Comparison of ENCODE assay signal across 9 cellular contexts in genomic region chr6:4727671-4728435, GRCh38. TPM values are rescaled to one million over a fixed set of nuclear protein-coding genes. Genes with fewer than 3 reads are reported as not detected.
A peak's percentile ranks its signal among the peaks of the same experiment; 100 is the strongest.
DNase-seq lines count a peak whose midpoint lies in the region; ATAC-seq and TF ChIP-seq lines count a peak whose summit lies in the region.
"Had no signal": no experiment of that assay in that cellular context is flagged by ENCODE, and none has a peak within 500 bp of the region (broad histone marks: within the 10 kb centered on the region; RNA-seq: fewer than 3 reads in every experiment).

No MANE protein-coding gene starts in this region.

- intact Hi-C loops in HCT116 (cut with micrococcal nuclease) = no loop called here
- intact Hi-C loops in CD4-positive, alpha-beta memory T cell (cut with micrococcal nuclease) = no loop called here

- TF ChIP-seq POLR2A in HCT116 (IDR thresholded peaks at IDR 0.05; ENCODE audit: borderline replicate concordance, extremely low read depth, insufficient read depth, insufficient read length) = no peak

- H3K9me3 Mint-ChIP-seq in mesothelial cell of epicardium = no peaks in the 10 kb centered on the region
- H3K9me3 Mint-ChIP-seq in CD4-positive, alpha-beta memory T cell = no peaks in the 10 kb centered on the region

- H3K36me3 Mint-ChIP-seq in mesothelial cell of epicardium = no peaks in the 10 kb centered on the region
- H3K36me3 Mint-ChIP-seq in CD4-positive, alpha-beta memory T cell = no peaks in the 10 kb centered on the region

- no peaks in the 10 kb centered on the region for H3K9me3 ChIP-seq in HCT116 (ENCODE audit: control insufficient read depth in 1 of 2, insufficient read depth in 1 of 2, low read depth in 1 of 2, low read length in 2 of 2)
- H3K9me3 ChIP-seq in CD4-positive, alpha-beta memory T cell (ENCODE audit: control insufficient read depth in 1 of 2, low read length in 2 of 2) = no peaks in the 10 kb centered on the region
- no peaks in the 10 kb centered on the region for H3K9me3 ChIP-seq in right atrium auricular region

- peaks cover 23% of the 10 kb centered on the region for H3K4me1 Mint-ChIP-seq in mesothelial cell of epicardium
- H3K4me1 Mint-ChIP-seq in CD4-positive, alpha-beta memory T cell = peaks cover 0 to 5% (median 2%) of the 10 kb centered on the region in 4 donors

- TF ChIP-seq RAD21 in HCT116 (IDR thresholded peaks at IDR 0.05; ENCODE audit: low read depth) = peak; percentile 27; the same call in 1 of the 2 replicates

- no peaks in the 10 kb centered on the region for H3K79me2 ChIP-seq in HCT116 (ENCODE audit: insufficient read depth, low read length)

- H3K27me3 Mint-ChIP-seq in mesothelial cell of epicardium (ENCODE audit: low read depth) = no peaks in the 10 kb centered on the region
- peaks cover 8 to 16% of the 10 kb centered on the region in 2 donors for H3K27me3 Mint-ChIP-seq in CD4-positive, alpha-beta memory T cell

- H3K4me3 ChIP-seq in HCT116 (replicated peaks in 1 of 2; ENCODE audit: low read depth in 1 of 2, low read length in 2 of 2) (no peak overlapping the region), right atrium auricular region (no peak overlapping the region)
- H3K4me3 ChIP-seq in CD4-positive, alpha-beta memory T cell (ENCODE audit: low read length in 2 of 2) = no peak overlapping the region

- RAD21 ChIA-PET in HCT116 (lab: Charles Lee; ENCODE audit: low non-redundant PET in 1 of 2, low total read pairs in 2 of 2, uncharacterized antibody in 2 of 2, unreplicated experiment in 2 of 2) = no interaction called here

- H3K27ac ChIP-seq in HCT116 (ENCODE audit: low read depth, low read length) = no peak overlapping the region
- no peak overlapping the region for H3K27ac ChIP-seq in CD4-positive, alpha-beta memory T cell (ENCODE audit: low read depth, low read length)
- no peak overlapping the region for H3K27ac ChIP-seq in right atrium auricular region

- ATAC-seq in HCT116 = peak; percentile 63
- no peak for ATAC-seq in HG02763 (IDR thresholded peaks at IDR 0.05; ENCODE audit: unreplicated experiment)

- H3K9me2 ChIP-seq in HCT116 (ENCODE audit: insufficient read depth) = no peaks in the 10 kb centered on the region

- H3K27me3 ChIP-seq in HCT116 (ENCODE audit: insufficient read depth, low read length) (no peaks in the 10 kb centered on the region), right atrium auricular region (no peaks in the 10 kb centered on the region)
- no peaks in the 10 kb centered on the region for H3K27me3 ChIP-seq in CD4-positive, alpha-beta memory T cell (ENCODE audit: insufficient read depth, low read length)

- H3K4me1 ChIP-seq in HCT116 (ENCODE audit: control insufficient read depth in 1 of 2, insufficient read depth in 2 of 2, low read length in 2 of 2) = peaks cover 0 to 6% of the 10 kb centered on the region in 2 experiments; a peak in 2 of 4 replicates
- no peaks in the 10 kb centered on the region for H3K4me1 ChIP-seq in CD4-positive, alpha-beta memory T cell (ENCODE audit: insufficient read depth, low read length)
- peaks cover 0 to 3% of the 10 kb centered on the region in 2 donors for H3K4me1 ChIP-seq in right atrium auricular region

- POLR2A ChIA-PET in HCT116 (lab: Charles Lee) = no interaction called here
- POLR2A ChIA-PET in CD4-positive, alpha-beta memory T cell (lab: Charles Lee; ENCODE audit: partially characterized antibody) = no interaction called here

- no peak for TF ChIP-seq CTCF in HCT116 (IDR thresholded peaks at IDR 0.05 in 2 of 3, conservative IDR thresholded peaks at IDR 0.05 in 1 of 3; ENCODE audit: borderline replicate concordance in 1 of 3, insufficient read depth in 1 of 3, low read depth in 2 of 3, low read length in 2 of 3)
- TF ChIP-seq CTCF in mesothelial cell of epicardium (IDR thresholded peaks at IDR 0.05; ENCODE audit: unreplicated experiment) = no peak
- no peak for TF ChIP-seq CTCF in right atrium auricular region (IDR thresholded peaks at IDR 0.05)

- H3K4me3 Mint-ChIP-seq in mesothelial cell of epicardium = no peak overlapping the region
- no peak overlapping the region for H3K4me3 Mint-ChIP-seq in CD4-positive, alpha-beta memory T cell

- no peak overlapping the region for H3K9ac ChIP-seq in HCT116 (ENCODE audit: low read length)

- no peaks in the 10 kb centered on the region for H4K20me1 ChIP-seq in HCT116 (ENCODE audit: insufficient read depth)

- H3K27ac Mint-ChIP-seq in mesothelial cell of epicardium = peak overlapping the region; percentile 35
- H3K27ac Mint-ChIP-seq in CD4-positive, alpha-beta memory T cell = no peak overlapping the region

- H2AFZ ChIP-seq in HCT116 (ENCODE audit: low read depth, low read length, poor library complexity, severe bottlenecking) = peak overlapping the region; percentile 26

- H3K4me2 ChIP-seq in HCT116 (ENCODE audit: low read length) = 0 out of 2 replicates have a peak overlapping the region, but pooled peaks have one; percentile 2

- BruUV-seq in HCT116 (replicated peaks; lab: Mats Ljungman, UMichigan) = no TSS peak

- CTCF ChIA-PET in HCT116 (lab: Charles Lee) = no interaction called here
- CTCF ChIA-PET in CD4-positive, alpha-beta memory T cell (lab: Charles Lee; ENCODE audit: partially characterized antibody) = interaction anchor here (1.2 kb wide), 1 partner anchor 12 kb away, joined by 3 read pairs; no protein-coding TSS in a partner anchor

- peak; percentile 27 for DNase-seq in Daoy (ENCODE audit: low read depth)
- DNase-seq in HCT116 (ENCODE audit: low read depth, low spot score) = no peak
- DNase-seq in SIG-M5 treated with dmso at 0.1 percent for 504 hours (lab: John Stamatoyannopoulos, UW; ENCODE audit: unreplicated experiment) = peak; percentile 57
- DNase-seq in mesothelial cell of epicardium (ENCODE audit: low spot score in 2 of 2, unreplicated experiment in 2 of 2) = no peak
- no peak for DNase-seq in CD4-positive, alpha-beta memory T cell
- DNase-seq in right atrium auricular region (ENCODE audit: low spot score) = no peak
- no peak for DNase-seq in NCI-H1436 (lab: John Stamatoyannopoulos, UW)
- DNase-seq: nucleus accumbens had no signal

- H3K36me3 ChIP-seq in HCT116 (ENCODE audit: control insufficient read depth in 1 of 2, insufficient read depth in 2 of 2, low read length in 2 of 2) (no peaks in the 10 kb centered on the region), right atrium auricular region (no peaks in the 10 kb centered on the region)
- no peaks in the 10 kb centered on the region for H3K36me3 ChIP-seq in CD4-positive, alpha-beta memory T cell (ENCODE audit: insufficient read depth, low read length)

TF ChIP-seq in HCT116, 20 proteins besides CTCF, POLR2A, EP300 and RAD21:
- TF ChIP-seq EGR1 (IDR thresholded peaks at IDR 0.05; ENCODE audit: low read depth) (no peak), SRF (IDR thresholded peaks at IDR 0.05; ENCODE audit: low read depth) (no peak), SIN3A (IDR thresholded peaks at IDR 0.05; ENCODE audit: low read depth) (no peak), POLR2AphosphoS5 (IDR thresholded peaks at IDR 0.05; ENCODE audit: low read depth, low read length) (no peak), JUND (IDR thresholded peaks at IDR 0.05) (no peak), TCF7L2 (IDR thresholded peaks at IDR 0.05; ENCODE audit: borderline replicate concordance, extremely low read depth, insufficient read depth, insufficient read length) (no peak)

RNA-seq across cellular contexts. Expression of gene CDYL, which starts 48.4 kb away (rescaled TPM):
- 20.0 and 22.9 TPM in 2 replicates for total RNA-seq in Daoy (2014; rRNA removed; shearing (Covaris generic))
- total RNA-seq in HCT116 (2021; ENCODE audit: unreplicated experiment) (42.6 TPM), mesothelial cell of epicardium (104 to 112 TPM (median 109 TPM) in 3 replicates), right atrium auricular region (10 to 100 TPM; 23.7 to 28.9 TPM)
- polyA plus RNA-seq in HCT116 (2012) = 23.5 and 25.3 TPM in 2 replicates
- 10 to 100 TPM; 31.7 to 36.7 TPM for total RNA-seq in CD4-positive, alpha-beta memory T cell
- 1 to 10 TPM; 1.5 to 6.7 TPM for polyA plus RNA-seq in CD4-positive, alpha-beta memory T cell

Comparison
In these comparisons a context has a peak if more than half of its experiments do, and no peak if none do; other contexts are left out.
1. DNase-seq: peak in Daoy (single experiment) and SIG-M5 treated with dmso at 0.1 percent for 504 hours (single experiment); none in HCT116 (single experiment), mesothelial cell of epicardium (0 of 2), CD4-positive, alpha-beta memory T cell (0 of 5), right atrium auricular region (single experiment) and NCI-H1436 (single experiment).